In genomic region chr6:149154137-149154900, GRCh38 we compare ENCODE assay signal across 20 cellular contexts.
DNase-seq lines count a peak whose midpoint lies in the region; ATAC-seq, FAIRE-seq and TF ChIP-seq lines count a peak whose summit lies in the region.
"Had no signal": no experiment of that assay in that cellular context is flagged by ENCODE, and none has a peak within 500 bp of the region (broad histone marks: within the 10 kb centered on the region; RNA-seq: fewer than 3 reads in every experiment).

No MANE protein-coding gene starts in this region.

- CTCF ChIA-PET in activated CD4-positive, alpha-beta memory T cell treated with anti-CD3 and anti-CD28 coated beads, Interleukin-2, amount 10 ng/mL, durations not matched to agents 7 days and 5 days (lab: Charles Lee): interaction anchor here (0.6 to 3.1 kb wide), 16 partner anchors 14 to 278 kb away, joined by 3 to 20 read pairs (median 5); partner anchors contain the start of gene TAB2
- CTCF ChIA-PET in HEK293T (lab: Yijun Ruan, JAX): interaction anchor here (0.7 kb wide), 1 partner anchor 10 kb away, joined by 8 read pairs; no protein-coding TSS in a partner anchor

- no peak for ATAC-seq in GM18870 (IDR thresholded peaks at IDR 0.05; ENCODE audit: unreplicated experiment)

- H3K36me3 Mint-ChIP-seq in activated naive CD4-positive, alpha-beta T cell treated with anti-CD3 and anti-CD28 coated beads, Interleukin-2, amount 50 U/mL, for 24 hours: peaks cover 14% of the 10 kb centered on the region
- peaks cover 91% of the 10 kb centered on the region for H3K36me3 Mint-ChIP-seq in activated CD4-positive, alpha-beta memory T cell treated with anti-CD3 and anti-CD28 coated beads, Interleukin-2, amount 10 ng/mL, durations not matched to agents 7 days and 5 days (ENCODE audit: low read depth)

- DNase-seq in activated naive CD4-positive, alpha-beta T cell treated with anti-CD3 and anti-CD28 coated beads, Interleukin-2, amount 50 U/mL, for 16 hours: no peak
- no peak for DNase-seq in activated CD4-positive, alpha-beta memory T cell treated with anti-CD3 and anti-CD28 coated beads, Interleukin-2, amount 10 ng/mL, durations not matched to agents 7 days and 5 days
- no peak for DNase-seq in GM03348 (ENCODE audit: low spot score)
- no peak for DNase-seq in HEK293T (ENCODE audit: extremely low spot score)
- no peak for DNase-seq in SKM-1 treated with dmso at 0.1 percent for 144 hours (lab: John Stamatoyannopoulos, UW; ENCODE audit: unreplicated experiment)
- DNase-seq: activated B cell treated with CpG ODN at 0.5 μM for 24 hours; aorta; Calu3; cortex of kidney; head of caudate nucleus; NCI-H345; nephron progenitor cell; NK-92 treated with Interleukin-12 subunit alpha and Interleukin-12 subunit beta, amount 100 ng/mL, for 24 hours had no signal

- H3K4me1 Mint-ChIP-seq in activated naive CD4-positive, alpha-beta T cell treated with anti-CD3 and anti-CD28 coated beads, Interleukin-2, amount 50 U/mL, for 24 hours: peaks cover 52% of the 10 kb centered on the region
- H3K4me1 Mint-ChIP-seq in activated CD4-positive, alpha-beta memory T cell treated with anti-CD3 and anti-CD28 coated beads, Interleukin-2, amount 10 ng/mL, durations not matched to agents 7 days and 5 days: peaks cover 72% of the 10 kb centered on the region

- no peaks in the 10 kb centered on the region for H3K27me3 Mint-ChIP-seq in activated naive CD4-positive, alpha-beta T cell treated with anti-CD3 and anti-CD28 coated beads, Interleukin-2, amount 50 U/mL, for 24 hours
- no peaks in the 10 kb centered on the region for H3K27me3 Mint-ChIP-seq in activated CD4-positive, alpha-beta memory T cell treated with anti-CD3 and anti-CD28 coated beads, Interleukin-2, amount 10 ng/mL, durations not matched to agents 7 days and 5 days
- H3K27me3 Mint-ChIP-seq: activated B cell treated with CpG ODN at 0.5 μM for 24 hours had no signal

- H3K4me3 Mint-ChIP-seq in activated naive CD4-positive, alpha-beta T cell treated with anti-CD3 and anti-CD28 coated beads, Interleukin-2, amount 50 U/mL, for 24 hours: peak overlapping the region; percentile 24
- peak overlapping the region; percentile 39 for H3K4me3 Mint-ChIP-seq in activated CD4-positive, alpha-beta memory T cell treated with anti-CD3 and anti-CD28 coated beads, Interleukin-2, amount 10 ng/mL, durations not matched to agents 7 days and 5 days
- H3K4me3 Mint-ChIP-seq: activated B cell treated with CpG ODN at 0.5 μM for 24 hours, nephron progenitor cell had no signal

- peak overlapping the region; percentile 66 for H3K27ac Mint-ChIP-seq in activated naive CD4-positive, alpha-beta T cell treated with anti-CD3 and anti-CD28 coated beads, Interleukin-2, amount 50 U/mL, for 24 hours
- H3K27ac Mint-ChIP-seq in activated CD4-positive, alpha-beta memory T cell treated with anti-CD3 and anti-CD28 coated beads, Interleukin-2, amount 10 ng/mL, durations not matched to agents 7 days and 5 days: peak overlapping the region; percentile 98
- H3K27ac Mint-ChIP-seq: activated B cell treated with CpG ODN at 0.5 μM for 24 hours, nephron progenitor cell had no signal

- POLR2A ChIA-PET in activated CD4-positive, alpha-beta memory T cell treated with anti-CD3 and anti-CD28 coated beads, Interleukin-2, amount 10 ng/mL, durations not matched to agents 7 days and 5 days (lab: Charles Lee): interaction anchor here (0.6 to 8.7 kb wide), 26 partner anchors 10 to 202 kb away, joined by 3 to 198 read pairs (median 4); partner anchors contain the start of gene TAB2
- POLR2A ChIA-PET in HEK293T (lab: Yijun Ruan, JAX): no interaction called here

- FAIRE-seq in endometrium (lab: Jason Lieb, UNC): peak; percentile 37
- FAIRE-seq: G401.6, GM12892, H54, islet of Langerhans had no signal

- H3K9me3 Mint-ChIP-seq in activated naive CD4-positive, alpha-beta T cell treated with anti-CD3 and anti-CD28 coated beads, Interleukin-2, amount 50 U/mL, for 24 hours: peaks cover 18% of the 10 kb centered on the region
- H3K9me3 Mint-ChIP-seq in activated CD4-positive, alpha-beta memory T cell treated with anti-CD3 and anti-CD28 coated beads, Interleukin-2, amount 10 ng/mL, durations not matched to agents 7 days and 5 days: peaks cover 34% of the 10 kb centered on the region
- H3K9me3 Mint-ChIP-seq: activated B cell treated with CpG ODN at 0.5 μM for 24 hours had no signal

TF ChIP-seq in HEK293T, 16 proteins besides CTCF, POLR2A, EP300 and RAD21:
- TF ChIP-seq BHLHE40 (IDR thresholded peaks at IDR 0.05; ENCODE audit: borderline replicate concordance): no peak
- TF ChIP-seq ELF4 (IDR thresholded peaks at IDR 0.05): no peak
- TF ChIP-seq FOXA1 (IDR thresholded peaks at IDR 0.05): no peak
- TF ChIP-seq SP1 (IDR thresholded peaks at IDR 0.05): no peak
- no peak for TF ChIP-seq HDGF (IDR thresholded peaks at IDR 0.05; ENCODE audit: borderline replicate concordance)
- TF ChIP-seq LEF1 (IDR thresholded peaks at IDR 0.05; ENCODE audit: borderline replicate concordance): no peak
- no peak for TF ChIP-seq TARDBP (IDR thresholded peaks at IDR 0.05)
- no peak for TF ChIP-seq NFRKB (IDR thresholded peaks at IDR 0.05)
- TF ChIP-seq PKNOX1 (IDR thresholded peaks at IDR 0.05): no peak
- TF ChIP-seq SUZ12 (IDR thresholded peaks at IDR 0.05): no peak
- TF ChIP-seq FOXM1 (IDR thresholded peaks at IDR 0.05; ENCODE audit: borderline replicate concordance): no peak
- TF ChIP-seq FOXK2 (IDR thresholded peaks at IDR 0.05): no peak
- TF ChIP-seq ARNT (IDR thresholded peaks at IDR 0.05): no peak
- TF ChIP-seq ZNF384 (IDR thresholded peaks at IDR 0.05): no peak
- TF ChIP-seq L3MBTL2 (conservative IDR thresholded peaks at IDR 0.05): no peak
- TF ChIP-seq CTBP1 (IDR thresholded peaks at IDR 0.05; ENCODE audit: borderline replicate concordance): no peak
